In the genomic region with DNA sequence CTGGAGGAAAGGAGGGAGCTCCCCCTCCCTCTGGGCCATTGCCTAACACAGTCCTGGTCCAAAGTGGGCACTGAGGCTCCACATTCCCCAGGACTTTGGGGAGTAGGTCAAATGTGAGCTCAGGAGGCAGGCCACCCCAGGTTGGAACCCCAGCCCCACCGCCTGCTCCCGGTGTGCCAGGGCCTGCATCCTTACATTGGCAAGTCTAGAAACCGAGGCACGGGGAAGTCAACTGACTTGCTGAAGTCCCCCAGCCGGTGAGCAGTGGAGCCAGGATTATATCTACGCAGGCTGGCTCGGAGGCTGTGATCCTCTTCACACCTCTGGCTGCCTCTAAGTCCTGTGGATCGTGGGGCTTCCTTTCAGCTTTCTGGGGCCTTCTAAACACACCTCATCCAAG, we compare ENCODE assay signal across 37 cellular contexts. TPM values are rescaled to one million over a fixed set of nuclear protein-coding genes. Genes with fewer than 3 reads are reported as not detected.
"Had no signal": no experiment of that assay in that cellular context is flagged by ENCODE, and none has a peak within 500 bp of the region (broad histone marks: within the 10 kb centered on the region; RNA-seq: fewer than 3 reads in every experiment).

No MANE protein-coding gene starts in this region.

- H3K36me3 ChIP-seq: adrenal gland, brain microvascular endothelial cell, breast epithelium had no signal

- H3K4me3 ChIP-seq: adrenal gland, body of pancreas, breast epithelium had no signal

- ATAC-seq: activated CD8-positive, alpha-beta T cell treated with anti-CD3 and anti-CD28 coated beads for 36 hours; activated naive CD4-positive, alpha-beta T cell treated with anti-CD3 and anti-CD28 coated beads, Interleukin-2, amount 50 U/mL, for 72 hours; activated T-cell treated with anti-CD3 and anti-CD28 coated beads, Interleukin-2, amount 50 U/mL, for 4 hours; activated T-cell treated with anti-CD3 and anti-CD28 coated beads, Interleukin-2, amount 50 U/mL, for 72 hours; activated T-helper 17 cell treated with anti-CD3 and anti-CD28 coated beads, Interleukin-2, amount 50 U/mL, for 72 hours; body of pancreas; T-cell; T-helper 17 cell had no signal

- H3K9me3 ChIP-seq: adrenal gland, body of pancreas, breast epithelium had no signal

- DNase-seq: activated B cell treated with CpG ODN at 0.5 μM for 24 hours; activated CD4-positive, alpha-beta memory T cell treated with anti-CD3 and anti-CD28 coated beads for 36 hours; activated CD4-positive, alpha-beta T cell treated with anti-CD3 and anti-CD28 coated beads for 4 hours; activated CD4-positive, alpha-beta T cell treated with anti-CD3 and anti-CD28 coated beads, Interleukin-2, amount 10 ng/mL, durations not matched to agents 24 days and 14 days; activated CD4-positive, alpha-beta T cell treated with anti-CD3 and anti-CD28 coated beads, Interleukin-2, amount 50 U/mL, for 1 hour; activated CD4-positive, alpha-beta T cell treated with anti-CD3 and anti-CD28 coated beads, Interleukin-2, amount 50 U/mL, for 4 hours; activated CD4-positive, CD25-positive, alpha-beta regulatory T cell treated with anti-CD3 and anti-CD28 coated beads, Interleukin-2, amount 50 U/mL, for 72 hours; activated CD8-positive, alpha-beta memory T cell treated with anti-CD3 and anti-CD28 coated beads, Interleukin-2, amount 50 U/mL, for 4 hours; activated CD8-positive, alpha-beta T cell treated with anti-CD3 and anti-CD28 coated beads for 36 hours; activated effector memory CD4-positive, alpha-beta T cell treated with anti-CD3 and anti-CD28 coated beads, Interleukin-2, amount 50 U/mL, for 16 hours; activated gamma-delta T cell treated with Interleukin-2 at 50 U/mL for 16 hours; activated naive CD4-positive, alpha-beta T cell; activated naive CD4-positive, alpha-beta T cell treated with anti-CD3 and anti-CD28 coated beads for 36 hours; activated naive CD4-positive, alpha-beta T cell treated with anti-CD3 and anti-CD28 coated beads, Interleukin-2, amount 50 U/mL, for 16 hours; activated naive CD8-positive, alpha-beta T cell treated with anti-CD3 and anti-CD28 coated beads for 36 hours; activated T-cell treated with anti-CD3 and anti-CD28 coated beads for 4 hours; activated T-cell treated with anti-CD3 and anti-CD28 coated beads, Interleukin-2, amount 50 U/mL, for 1 hour; activated T-cell treated with anti-CD3 and anti-CD28 coated beads, Interleukin-2, amount 50 U/mL, for 4 hours; activated T-cell treated with anti-CD3 and anti-CD28 coated beads, Interleukin-2, amount 50 U/mL, for 72 hours; adrenal gland; amniotic stem cell; body of pancreas; brain microvascular endothelial cell; central memory CD4-positive, alpha-beta T cell; T-cell; T-helper 17 cell had no signal

- H3K27ac ChIP-seq: adrenal gland, brain microvascular endothelial cell, breast epithelium, VCaP had no signal

- H3K4me1 ChIP-seq: adrenal gland, breast epithelium had no signal

- H3K27me3 ChIP-seq: body of pancreas had no signal

- FAIRE-seq: astrocyte, TTC549 had no signal

RNA-seq across cellular contexts. Expression of gene RHCG, which starts 48.7 kb away (rescaled TPM):
- total RNA-seq: activated B cell treated with CpG ODN at 0.5 μM for 24 hours; activated CD4-positive, alpha-beta memory T cell treated with anti-CD3 and anti-CD28 coated beads for 36 hours; activated CD4-positive, alpha-beta T cell treated with anti-CD3 and anti-CD28 coated beads, Interleukin-2, amount 10 ng/mL, durations not matched to agents 24 days and 14 days; activated CD8-positive, alpha-beta memory T cell treated with anti-CD3 and anti-CD28 coated beads for 36 hours; activated CD8-positive, alpha-beta T cell treated with anti-CD3 and anti-CD28 coated beads for 36 hours; activated naive CD4-positive, alpha-beta T cell treated with anti-CD3 and anti-CD28 coated beads for 36 hours; activated naive CD4-positive, alpha-beta T cell treated with anti-CD3 and anti-CD28 coated beads, Interleukin-2, amount 50 U/mL, for 72 hours; activated naive CD8-positive, alpha-beta T cell treated with anti-CD3 and anti-CD28 coated beads for 36 hours; activated T-cell treated with anti-CD3 and anti-CD28 coated beads, Interleukin-2, amount 50 U/mL, for 4 hours; activated T-cell treated with anti-CD3 and anti-CD28 coated beads, Interleukin-2, amount 50 U/mL, for 72 hours; activated T-helper 1 cell treated with anti-CD3 and anti-CD28 coated beads, Interleukin-12 subunit alpha, Interleukin-12 subunit beta, Interleukin-2, Interleukin-4 antibody, amounts not matched to agents 30 ng/mL and 10 ng/mL and 1 ng/mL, durations not matched to agents 14 hours and 24 hours and 36 hours; activated T-helper 17 cell treated with anti-CD3 and anti-CD28 coated beads, Interleukin-2, amount 50 U/mL, for 72 hours; aorta; T-cell; T-helper 1 cell treated with Interleukin-12 subunit alpha and Interleukin-12 subunit beta and Interleukin-4 antibody, amounts not matched to agents 30 ng/mL and 1 ng/mL, for 36 hours; T-helper 17 cell; T-helper 2 cell treated with Interferon-gamma antibody and Interleukin-4, amounts not matched to agents 100 ng/mL and 5 ng/mL, for 36 hours had no signal
